9 cellular contexts compared by ENCODE assay signal in genomic region chr20:1299522-1299921, GRCh38. TPM values are rescaled to one million over a fixed set of nuclear protein-coding genes. Genes with fewer than 3 reads are reported as not detected.
A peak's percentile ranks its signal among the peaks of the same experiment; 100 is the strongest.
DNase-seq lines count a peak whose midpoint lies in the region; ATAC-seq and TF ChIP-seq lines count a peak whose summit lies in the region.
"Had no signal": no experiment of that assay in that cellular context is flagged by ENCODE, and none has a peak within 500 bp of the region (broad histone marks: within the 10 kb centered on the region; RNA-seq: fewer than 3 reads in every experiment).

No MANE protein-coding gene starts in this region.

- H3K27ac Mint-ChIP-seq in T-helper 2 cell treated with Interferon-gamma antibody and Interleukin-4, amounts not matched to agents 5 μg/mL and 100 μg/mL, for 36 hours, result peak overlapping the region; percentile 76
- H3K27ac Mint-ChIP-seq in stimulated activated memory B cell treated with anti-CD40 and anti-IgM and Interleukin-4, amounts not matched to agents 10 μg/mL and 1 μg/mL and 100 μg/mL, for 72 hours, result no peak overlapping the region

- peak overlapping the region; percentile 45 for H3K4me3 Mint-ChIP-seq in T-helper 2 cell treated with Interferon-gamma antibody and Interleukin-4, amounts not matched to agents 5 μg/mL and 100 μg/mL, for 36 hours
- H3K4me3 Mint-ChIP-seq in stimulated activated memory B cell treated with anti-CD40 and anti-IgM and Interleukin-4, amounts not matched to agents 10 μg/mL and 1 μg/mL and 100 μg/mL, for 72 hours, result no peak overlapping the region
- H3K4me3 Mint-ChIP-seq: CD8-positive, alpha-beta memory T cell had no signal

- H3K27me3 Mint-ChIP-seq in T-helper 2 cell treated with Interferon-gamma antibody and Interleukin-4, amounts not matched to agents 5 μg/mL and 100 μg/mL, for 36 hours (ENCODE audit: low read depth), result no peaks in the 10 kb centered on the region
- no peaks in the 10 kb centered on the region for H3K27me3 Mint-ChIP-seq in stimulated activated memory B cell treated with anti-CD40 and anti-IgM and Interleukin-4, amounts not matched to agents 10 μg/mL and 1 μg/mL and 100 μg/mL, for 72 hours
- H3K27me3 Mint-ChIP-seq: CD8-positive, alpha-beta memory T cell had no signal

- ATAC-seq in stimulated activated memory B cell treated with anti-CD40 and anti-IgM and Interleukin-4, amounts not matched to agents 10 μg/mL and 1 μg/mL and 100 μg/mL, for 72 hours, result peak; percentile 42
- no peak for ATAC-seq in HG02610 (IDR thresholded peaks at IDR 0.05; ENCODE audit: unreplicated experiment)

- no peak overlapping the region for H3K4me3 ChIP-seq in epithelial cell of proximal tubule (ENCODE audit: low read depth, low read length)

- peak; percentile 46 for DNase-seq in NCI-H510A (lab: John Stamatoyannopoulos, UW)
- DNase-seq in NCI-H510A treated with DMSO at 0.1 percent for 48 hours (lab: John Stamatoyannopoulos, UW), result no peak
- DNase-seq in T-helper 2 cell treated with Interferon-gamma antibody and Interleukin-4, amounts not matched to agents 5 μg/mL and 100 μg/mL, for 36 hours (ENCODE audit: low spot score), result no peak
- no peak for DNase-seq in epithelial cell of proximal tubule (ENCODE audit: low read depth)
- no peak for DNase-seq in dermis blood vessel endothelial cell
- no peak for DNase-seq in HuH-7.5 (ENCODE audit: low spot score)

- peaks cover 18% of the 10 kb centered on the region for H3K4me1 Mint-ChIP-seq in T-helper 2 cell treated with Interferon-gamma antibody and Interleukin-4, amounts not matched to agents 5 μg/mL and 100 μg/mL, for 36 hours (ENCODE audit: low read depth)
- peaks cover 13% of the 10 kb centered on the region for H3K4me1 Mint-ChIP-seq in stimulated activated memory B cell treated with anti-CD40 and anti-IgM and Interleukin-4, amounts not matched to agents 10 μg/mL and 1 μg/mL and 100 μg/mL, for 72 hours

- peak; percentile 38 for TF ChIP-seq CTCF in epithelial cell of proximal tubule (conservative IDR thresholded peaks at IDR 0.05; ENCODE audit: low read depth, low read length)

- no peaks in the 10 kb centered on the region for H3K9me3 Mint-ChIP-seq in T-helper 2 cell treated with Interferon-gamma antibody and Interleukin-4, amounts not matched to agents 5 μg/mL and 100 μg/mL, for 36 hours
- no peaks in the 10 kb centered on the region for H3K9me3 Mint-ChIP-seq in stimulated activated memory B cell treated with anti-CD40 and anti-IgM and Interleukin-4, amounts not matched to agents 10 μg/mL and 1 μg/mL and 100 μg/mL, for 72 hours
- H3K9me3 Mint-ChIP-seq: CD8-positive, alpha-beta memory T cell had no signal

- peaks cover 11% of the 10 kb centered on the region for H3K36me3 Mint-ChIP-seq in T-helper 2 cell treated with Interferon-gamma antibody and Interleukin-4, amounts not matched to agents 5 μg/mL and 100 μg/mL, for 36 hours (ENCODE audit: low read depth)
- peaks cover under 1% of the 10 kb centered on the region for H3K36me3 Mint-ChIP-seq in stimulated activated memory B cell treated with anti-CD40 and anti-IgM and Interleukin-4, amounts not matched to agents 10 μg/mL and 1 μg/mL and 100 μg/mL, for 72 hours

RNA-seq across cellular contexts. Expression of gene SDCBP2, which starts 29.4 kb away (rescaled TPM):
- total RNA-seq in epithelial cell of proximal tubule (2.8 and 5.1 TPM in 2 replicates), dermis blood vessel endothelial cell (4.6 and 6.0 TPM in 2 replicates)

RNA-seq across cellular contexts. Expression of gene SNPH, which starts 33.4 kb away (rescaled TPM):
- total RNA-seq in epithelial cell of proximal tubule, result 4.6 and 7.2 TPM in 2 replicates
- 6.2 and 6.3 TPM in 2 replicates for total RNA-seq in dermis blood vessel endothelial cell
